Comparison of ENCODE assay signal across 1 cellular context in the genomic region with DNA sequence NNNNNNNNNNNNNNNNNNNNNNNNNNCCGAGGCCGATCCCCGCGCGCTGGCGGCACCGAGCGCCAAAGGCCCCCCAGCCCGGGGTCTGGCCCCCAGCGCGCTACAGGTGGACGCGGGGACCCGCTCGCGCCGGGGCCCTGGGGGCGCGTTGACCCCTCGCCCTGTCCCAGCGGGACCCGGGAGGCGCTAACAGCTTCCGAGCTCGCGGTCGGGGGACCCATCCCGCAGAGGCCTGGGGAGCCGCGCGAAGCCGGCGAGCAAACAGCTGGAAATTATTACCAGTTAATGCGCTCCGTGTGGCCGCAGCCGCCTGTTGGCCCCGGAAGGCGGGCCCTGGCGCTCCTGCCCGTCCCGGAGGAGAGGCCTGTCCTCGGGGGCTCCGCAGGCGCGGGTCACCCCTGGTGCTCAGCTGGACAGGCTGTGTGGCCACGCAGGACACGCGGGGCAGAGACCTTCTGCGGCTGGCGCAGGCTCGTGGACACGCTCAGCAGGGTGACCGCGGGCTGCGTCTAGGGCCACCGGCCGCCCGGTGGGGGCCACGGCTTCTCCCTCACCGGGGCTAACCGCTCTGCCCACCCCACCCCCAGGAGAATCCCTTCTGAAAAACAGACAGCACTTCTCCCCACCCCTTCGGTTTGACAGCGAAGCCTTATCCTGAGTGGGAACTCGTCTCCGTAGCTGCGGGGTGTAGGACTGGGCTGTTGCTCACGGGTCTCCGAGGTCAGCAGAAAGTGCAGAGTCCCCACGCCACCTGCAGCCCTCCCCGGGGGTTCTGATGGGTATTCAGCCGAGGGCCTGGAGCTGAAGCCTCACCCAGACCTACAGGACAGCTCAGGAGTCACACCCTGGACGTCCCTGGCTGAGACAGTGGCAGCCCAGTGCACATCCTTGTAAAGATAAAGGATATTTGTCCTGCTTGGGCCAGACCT.
TF ChIP-seq lines count a peak whose summit lies in the region.

No MANE protein-coding gene starts in this region.

TF ChIP-seq in HepG2, 621 proteins besides CTCF, POLR2A, EP300 and RAD21 (continued from another document and continues in another):
- TF ChIP-seq, protein P1, sequence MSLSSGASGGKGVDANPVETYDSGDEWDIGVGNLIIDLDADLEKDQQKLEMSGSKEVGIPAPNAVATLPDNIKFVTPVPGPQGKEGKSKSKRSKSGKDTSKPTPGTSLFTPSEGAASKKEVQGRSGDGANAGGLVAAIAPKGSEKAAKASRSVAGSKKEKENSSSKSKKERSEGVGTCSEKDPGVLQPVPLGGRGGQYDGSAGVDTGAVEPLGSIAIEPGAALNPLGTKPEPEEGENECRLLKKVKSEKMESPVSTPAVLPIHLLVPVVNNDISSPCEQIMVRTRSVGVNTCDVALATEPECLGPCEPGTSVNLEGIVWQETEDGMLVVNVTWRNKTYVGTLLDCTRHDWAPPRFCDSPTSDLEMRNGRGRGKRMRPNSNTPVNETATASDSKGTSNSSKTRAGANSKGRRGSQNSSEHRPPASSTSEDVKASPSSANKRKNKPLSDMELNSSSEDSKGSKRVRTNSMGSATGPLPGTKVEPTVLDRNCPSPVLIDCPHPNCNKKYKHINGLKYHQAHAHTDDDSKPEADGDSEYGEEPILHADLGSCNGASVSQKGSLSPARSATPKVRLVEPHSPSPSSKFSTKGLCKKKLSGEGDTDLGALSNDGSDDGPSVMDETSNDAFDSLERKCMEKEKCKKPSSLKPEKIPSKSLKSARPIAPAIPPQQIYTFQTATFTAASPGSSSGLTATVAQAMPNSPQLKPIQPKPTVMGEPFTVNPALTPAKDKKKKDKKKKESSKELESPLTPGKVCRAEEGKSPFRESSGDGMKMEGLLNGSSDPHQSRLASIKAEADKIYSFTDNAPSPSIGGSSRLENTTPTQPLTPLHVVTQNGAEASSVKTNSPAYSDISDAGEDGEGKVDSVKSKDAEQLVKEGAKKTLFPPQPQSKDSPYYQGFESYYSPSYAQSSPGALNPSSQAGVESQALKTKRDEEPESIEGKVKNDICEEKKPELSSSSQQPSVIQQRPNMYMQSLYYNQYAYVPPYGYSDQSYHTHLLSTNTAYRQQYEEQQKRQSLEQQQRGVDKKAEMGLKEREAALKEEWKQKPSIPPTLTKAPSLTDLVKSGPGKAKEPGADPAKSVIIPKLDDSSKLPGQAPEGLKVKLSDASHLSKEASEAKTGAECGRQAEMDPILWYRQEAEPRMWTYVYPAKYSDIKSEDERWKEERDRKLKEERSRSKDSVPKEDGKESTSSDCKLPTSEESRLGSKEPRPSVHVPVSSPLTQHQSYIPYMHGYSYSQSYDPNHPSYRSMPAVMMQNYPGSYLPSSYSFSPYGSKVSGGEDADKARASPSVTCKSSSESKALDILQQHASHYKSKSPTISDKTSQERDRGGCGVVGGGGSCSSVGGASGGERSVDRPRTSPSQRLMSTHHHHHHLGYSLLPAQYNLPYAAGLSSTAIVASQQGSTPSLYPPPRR (CRISPR knock-in tag; IDR thresholded peaks at IDR 0.05; ENCODE audit: borderline replicate concordance): no peak
- no peak for TF ChIP-seq HNF4A (CRISPR knock-in tag; IDR thresholded peaks at IDR 0.05)
- TF ChIP-seq, protein P2, sequence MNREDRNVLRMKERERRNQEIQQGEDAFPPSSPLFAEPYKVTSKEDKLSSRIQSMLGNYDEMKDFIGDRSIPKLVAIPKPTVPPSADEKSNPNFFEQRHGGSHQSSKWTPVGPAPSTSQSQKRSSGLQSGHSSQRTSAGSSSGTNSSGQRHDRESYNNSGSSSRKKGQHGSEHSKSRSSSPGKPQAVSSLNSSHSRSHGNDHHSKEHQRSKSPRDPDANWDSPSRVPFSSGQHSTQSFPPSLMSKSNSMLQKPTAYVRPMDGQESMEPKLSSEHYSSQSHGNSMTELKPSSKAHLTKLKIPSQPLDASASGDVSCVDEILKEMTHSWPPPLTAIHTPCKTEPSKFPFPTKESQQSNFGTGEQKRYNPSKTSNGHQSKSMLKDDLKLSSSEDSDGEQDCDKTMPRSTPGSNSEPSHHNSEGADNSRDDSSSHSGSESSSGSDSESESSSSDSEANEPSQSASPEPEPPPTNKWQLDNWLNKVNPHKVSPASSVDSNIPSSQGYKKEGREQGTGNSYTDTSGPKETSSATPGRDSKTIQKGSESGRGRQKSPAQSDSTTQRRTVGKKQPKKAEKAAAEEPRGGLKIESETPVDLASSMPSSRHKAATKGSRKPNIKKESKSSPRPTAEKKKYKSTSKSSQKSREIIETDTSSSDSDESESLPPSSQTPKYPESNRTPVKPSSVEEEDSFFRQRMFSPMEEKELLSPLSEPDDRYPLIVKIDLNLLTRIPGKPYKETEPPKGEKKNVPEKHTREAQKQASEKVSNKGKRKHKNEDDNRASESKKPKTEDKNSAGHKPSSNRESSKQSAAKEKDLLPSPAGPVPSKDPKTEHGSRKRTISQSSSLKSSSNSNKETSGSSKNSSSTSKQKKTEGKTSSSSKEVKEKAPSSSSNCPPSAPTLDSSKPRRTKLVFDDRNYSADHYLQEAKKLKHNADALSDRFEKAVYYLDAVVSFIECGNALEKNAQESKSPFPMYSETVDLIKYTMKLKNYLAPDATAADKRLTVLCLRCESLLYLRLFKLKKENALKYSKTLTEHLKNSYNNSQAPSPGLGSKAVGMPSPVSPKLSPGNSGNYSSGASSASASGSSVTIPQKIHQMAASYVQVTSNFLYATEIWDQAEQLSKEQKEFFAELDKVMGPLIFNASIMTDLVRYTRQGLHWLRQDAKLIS (CRISPR knock-in tag; IDR thresholded peaks at IDR 0.05): no peak
- TF ChIP-seq, protein P3, sequence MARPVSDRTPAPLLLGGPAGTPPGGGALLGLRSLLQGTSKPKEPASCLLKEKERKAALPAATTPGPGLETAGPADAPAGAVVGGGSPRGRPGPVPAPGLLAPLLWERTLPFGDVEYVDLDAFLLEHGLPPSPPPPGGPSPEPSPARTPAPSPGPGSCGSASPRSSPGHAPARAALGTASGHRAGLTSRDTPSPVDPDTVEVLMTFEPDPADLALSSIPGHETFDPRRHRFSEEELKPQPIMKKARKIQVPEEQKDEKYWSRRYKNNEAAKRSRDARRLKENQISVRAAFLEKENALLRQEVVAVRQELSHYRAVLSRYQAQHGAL (CRISPR knock-in tag; IDR thresholded peaks at IDR 0.05; ENCODE audit: not compliant biosample characterization): no peak
- no peak for TF ChIP-seq ZNF562 (CRISPR knock-in tag; IDR thresholded peaks at IDR 0.05; ENCODE audit: borderline replicate concordance)
- no peak for TF ChIP-seq FOSL2 (CRISPR knock-in tag; IDR thresholded peaks at IDR 0.05)
- no peak for TF ChIP-seq GPN1 (CRISPR knock-in tag; IDR thresholded peaks at IDR 0.05; ENCODE audit: borderline replicate concordance)
- TF ChIP-seq ZNF160 (CRISPR knock-in tag; IDR thresholded peaks at IDR 0.05): no peak
- TF ChIP-seq JUN (CRISPR knock-in tag; IDR thresholded peaks at IDR 0.05): no peak
- TF ChIP-seq, protein P4, sequence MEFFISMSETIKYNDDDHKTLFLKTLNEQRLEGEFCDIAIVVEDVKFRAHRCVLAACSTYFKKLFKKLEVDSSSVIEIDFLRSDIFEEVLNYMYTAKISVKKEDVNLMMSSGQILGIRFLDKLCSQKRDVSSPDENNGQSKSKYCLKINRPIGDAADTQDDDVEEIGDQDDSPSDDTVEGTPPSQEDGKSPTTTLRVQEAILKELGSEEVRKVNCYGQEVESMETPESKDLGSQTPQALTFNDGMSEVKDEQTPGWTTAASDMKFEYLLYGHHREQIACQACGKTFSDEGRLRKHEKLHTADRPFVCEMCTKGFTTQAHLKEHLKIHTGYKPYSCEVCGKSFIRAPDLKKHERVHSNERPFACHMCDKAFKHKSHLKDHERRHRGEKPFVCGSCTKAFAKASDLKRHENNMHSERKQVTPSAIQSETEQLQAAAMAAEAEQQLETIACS (CRISPR knock-in tag; IDR thresholded peaks at IDR 0.05): peak; percentile 23; the same call in 1 of the 2 replicates
- no peak for TF ChIP-seq ZNF282 (IDR thresholded peaks at IDR 0.05; ENCODE audit: partially characterized antibody)
- TF ChIP-seq, protein P5, sequence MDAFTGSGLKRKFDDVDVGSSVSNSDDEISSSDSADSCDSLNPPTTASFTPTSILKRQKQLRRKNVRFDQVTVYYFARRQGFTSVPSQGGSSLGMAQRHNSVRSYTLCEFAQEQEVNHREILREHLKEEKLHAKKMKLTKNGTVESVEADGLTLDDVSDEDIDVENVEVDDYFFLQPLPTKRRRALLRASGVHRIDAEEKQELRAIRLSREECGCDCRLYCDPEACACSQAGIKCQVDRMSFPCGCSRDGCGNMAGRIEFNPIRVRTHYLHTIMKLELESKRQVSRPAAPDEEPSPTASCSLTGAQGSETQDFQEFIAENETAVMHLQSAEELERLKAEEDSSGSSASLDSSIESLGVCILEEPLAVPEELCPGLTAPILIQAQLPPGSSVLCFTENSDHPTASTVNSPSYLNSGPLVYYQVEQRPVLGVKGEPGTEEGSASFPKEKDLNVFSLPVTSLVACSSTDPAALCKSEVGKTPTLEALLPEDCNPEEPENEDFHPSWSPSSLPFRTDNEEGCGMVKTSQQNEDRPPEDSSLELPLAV (CRISPR knock-in tag; conservative IDR thresholded peaks at IDR 0.05; ENCODE audit: low read depth): no peak
- TF ChIP-seq, protein P6, sequence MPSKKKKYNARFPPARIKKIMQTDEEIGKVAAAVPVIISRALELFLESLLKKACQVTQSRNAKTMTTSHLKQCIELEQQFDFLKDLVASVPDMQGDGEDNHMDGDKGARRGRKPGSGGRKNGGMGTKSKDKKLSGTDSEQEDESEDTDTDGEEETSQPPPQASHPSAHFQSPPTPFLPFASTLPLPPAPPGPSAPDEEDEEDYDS (CRISPR knock-in tag; IDR thresholded peaks at IDR 0.05): no peak
- no peak for TF ChIP-seq ZFP36L2 (CRISPR knock-in tag; IDR thresholded peaks at IDR 0.05)
- no peak for TF ChIP-seq ZNF451 (CRISPR knock-in tag; IDR thresholded peaks at IDR 0.05)
- TF ChIP-seq SP4 (CRISPR knock-in tag; IDR thresholded peaks at IDR 0.05): no peak
- TF ChIP-seq, protein P7, sequence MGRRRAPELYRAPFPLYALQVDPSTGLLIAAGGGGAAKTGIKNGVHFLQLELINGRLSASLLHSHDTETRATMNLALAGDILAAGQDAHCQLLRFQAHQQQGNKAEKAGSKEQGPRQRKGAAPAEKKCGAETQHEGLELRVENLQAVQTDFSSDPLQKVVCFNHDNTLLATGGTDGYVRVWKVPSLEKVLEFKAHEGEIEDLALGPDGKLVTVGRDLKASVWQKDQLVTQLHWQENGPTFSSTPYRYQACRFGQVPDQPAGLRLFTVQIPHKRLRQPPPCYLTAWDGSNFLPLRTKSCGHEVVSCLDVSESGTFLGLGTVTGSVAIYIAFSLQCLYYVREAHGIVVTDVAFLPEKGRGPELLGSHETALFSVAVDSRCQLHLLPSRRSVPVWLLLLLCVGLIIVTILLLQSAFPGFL (CRISPR knock-in tag; IDR thresholded peaks at IDR 0.05): no peak
- TF ChIP-seq ZNF83 (CRISPR knock-in tag; IDR thresholded peaks at IDR 0.05; ENCODE audit: borderline replicate concordance): no peak
- TF ChIP-seq PCBP1 (IDR thresholded peaks at IDR 0.05; ENCODE audit: borderline replicate concordance, low read depth, low read length): no peak
- TF ChIP-seq, protein P8, sequence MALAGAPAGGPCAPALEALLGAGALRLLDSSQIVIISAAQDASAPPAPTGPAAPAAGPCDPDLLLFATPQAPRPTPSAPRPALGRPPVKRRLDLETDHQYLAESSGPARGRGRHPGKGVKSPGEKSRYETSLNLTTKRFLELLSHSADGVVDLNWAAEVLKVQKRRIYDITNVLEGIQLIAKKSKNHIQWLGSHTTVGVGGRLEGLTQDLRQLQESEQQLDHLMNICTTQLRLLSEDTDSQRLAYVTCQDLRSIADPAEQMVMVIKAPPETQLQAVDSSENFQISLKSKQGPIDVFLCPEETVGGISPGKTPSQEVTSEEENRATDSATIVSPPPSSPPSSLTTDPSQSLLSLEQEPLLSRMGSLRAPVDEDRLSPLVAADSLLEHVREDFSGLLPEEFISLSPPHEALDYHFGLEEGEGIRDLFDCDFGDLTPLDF (CRISPR knock-in tag; IDR thresholded peaks at IDR 0.05): 0 out of 2 replicates have a peak, but pooled peaks have one; percentile 47
- TF ChIP-seq RFX1 (IDR thresholded peaks at IDR 0.05): no peak
- TF ChIP-seq ZNF644 (CRISPR knock-in tag; IDR thresholded peaks at IDR 0.05; ENCODE audit: low read depth): no peak
- no peak for TF ChIP-seq ZNF570 (CRISPR knock-in tag; IDR thresholded peaks at IDR 0.05; ENCODE audit: borderline replicate concordance)
- no peak for TF ChIP-seq ZNF878 (CRISPR knock-in tag; IDR thresholded peaks at IDR 0.05)
- TF ChIP-seq ARNTL (CRISPR knock-in tag; IDR thresholded peaks at IDR 0.05): no peak
- TF ChIP-seq, protein P9, sequence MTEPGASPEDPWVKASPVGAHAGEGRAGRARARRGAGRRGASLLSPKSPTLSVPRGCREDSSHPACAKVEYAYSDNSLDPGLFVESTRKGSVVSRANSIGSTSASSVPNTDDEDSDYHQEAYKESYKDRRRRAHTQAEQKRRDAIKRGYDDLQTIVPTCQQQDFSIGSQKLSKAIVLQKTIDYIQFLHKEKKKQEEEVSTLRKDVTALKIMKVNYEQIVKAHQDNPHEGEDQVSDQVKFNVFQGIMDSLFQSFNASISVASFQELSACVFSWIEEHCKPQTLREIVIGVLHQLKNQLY (CRISPR knock-in tag; IDR thresholded peaks at IDR 0.05): no peak
- no peak for TF ChIP-seq MIER2 (CRISPR knock-in tag; IDR thresholded peaks at IDR 0.05)
- TF ChIP-seq, protein P10, sequence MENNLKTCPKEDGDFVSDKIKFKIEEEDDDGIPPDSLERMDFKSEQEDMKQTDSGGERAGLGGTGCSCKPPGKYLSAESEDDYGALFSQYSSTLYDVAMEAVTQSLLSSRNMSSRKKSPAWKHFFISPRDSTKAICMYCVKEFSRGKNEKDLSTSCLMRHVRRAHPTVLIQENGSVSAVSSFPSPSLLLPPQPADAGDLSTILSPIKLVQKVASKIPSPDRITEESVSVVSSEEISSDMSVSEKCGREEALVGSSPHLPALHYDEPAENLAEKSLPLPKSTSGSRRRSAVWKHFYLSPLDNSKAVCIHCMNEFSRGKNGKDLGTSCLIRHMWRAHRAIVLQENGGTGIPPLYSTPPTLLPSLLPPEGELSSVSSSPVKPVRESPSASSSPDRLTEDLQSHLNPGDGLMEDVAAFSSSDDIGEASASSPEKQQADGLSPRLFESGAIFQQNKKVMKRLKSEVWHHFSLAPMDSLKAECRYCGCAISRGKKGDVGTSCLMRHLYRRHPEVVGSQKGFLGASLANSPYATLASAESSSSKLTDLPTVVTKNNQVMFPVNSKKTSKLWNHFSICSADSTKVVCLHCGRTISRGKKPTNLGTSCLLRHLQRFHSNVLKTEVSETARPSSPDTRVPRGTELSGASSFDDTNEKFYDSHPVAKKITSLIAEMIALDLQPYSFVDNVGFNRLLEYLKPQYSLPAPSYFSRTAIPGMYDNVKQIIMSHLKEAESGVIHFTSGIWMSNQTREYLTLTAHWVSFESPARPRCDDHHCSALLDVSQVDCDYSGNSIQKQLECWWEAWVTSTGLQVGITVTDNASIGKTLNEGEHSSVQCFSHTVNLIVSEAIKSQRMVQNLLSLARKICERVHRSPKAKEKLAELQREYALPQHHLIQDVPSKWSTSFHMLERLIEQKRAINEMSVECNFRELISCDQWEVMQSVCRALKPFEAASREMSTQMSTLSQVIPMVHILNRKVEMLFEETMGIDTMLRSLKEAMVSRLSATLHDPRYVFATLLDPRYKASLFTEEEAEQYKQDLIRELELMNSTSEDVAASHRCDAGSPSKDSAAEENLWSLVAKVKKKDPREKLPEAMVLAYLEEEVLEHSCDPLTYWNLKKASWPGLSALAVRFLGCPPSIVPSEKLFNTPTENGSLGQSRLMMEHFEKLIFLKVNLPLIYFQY (CRISPR knock-in tag; IDR thresholded peaks at IDR 0.05; ENCODE audit: borderline replicate concordance): no peak
- no peak for TF ChIP-seq SKI (IDR thresholded peaks at IDR 0.05; ENCODE audit: partially characterized antibody)
- TF ChIP-seq KLF12 (CRISPR knock-in tag; IDR thresholded peaks at IDR 0.05; ENCODE audit: borderline replicate concordance): 0 out of 2 replicates have a peak, but pooled peaks have one; percentile 33
- TF ChIP-seq ZNF563 (CRISPR knock-in tag; IDR thresholded peaks at IDR 0.05): no peak
- no peak for TF ChIP-seq MAFF (IDR thresholded peaks at IDR 0.05; ENCODE audit: low read depth, low read length)
